In genomic region chr6:125789576-125790402, GRCh38 we compare ENCODE assay signal across 8 cellular contexts. TPM values are rescaled to one million over a fixed set of nuclear protein-coding genes. Genes with fewer than 3 reads are reported as not detected.
DNase-seq lines count a peak whose midpoint lies in the region; ATAC-seq and TF ChIP-seq lines count a peak whose summit lies in the region.

No MANE protein-coding gene starts in this region.

- no peak for TF ChIP-seq EP300 in ovary (IDR thresholded peaks at IDR 0.05)

- H3K27ac ChIP-seq in KOPT-K1 (ENCODE audit: low read depth, low read length, poor library complexity, severe bottlenecking) (peak overlapping the region; percentile 82), cardiac muscle cell (peak overlapping the region; percentile 84), ovary (peak overlapping the region; percentile 99)

- ATAC-seq in GM21619 (IDR thresholded peaks at IDR 0.05; ENCODE audit: unreplicated experiment), result peak; percentile 18
- ATAC-seq in activated naive CD4-positive, alpha-beta T cell treated with anti-CD3 and anti-CD28 coated beads, Interleukin-2, amount 50 U/mL, for 72 hours, result peak; percentile 29 to 33

- DNase-seq in DMS114 treated with DMSO at 0.1 percent for 48 hours (lab: John Stamatoyannopoulos, UW; ENCODE audit: unreplicated experiment) (peak; percentile 54), RKO (ENCODE audit: low spot score) (peak; percentile 64), cardiac muscle cell (ENCODE audit: low read depth in 1 of 2, low spot score in 1 of 2) (peak; percentile 14 to 76), ovary (peak; percentile 59 to 69 (median 68)), mesenteric fat pad (ENCODE audit: low spot score) (no peak)
- peak; percentile 54 to 70 for DNase-seq in activated naive CD4-positive, alpha-beta T cell treated with anti-CD3 and anti-CD28 coated beads, Interleukin-2, amount 50 U/mL, for 72 hours (ENCODE audit: low spot score in 2 of 2)

- H3K27me3 ChIP-seq in cardiac muscle cell (no peaks in the 10 kb centered on the region), ovary (no peaks in the 10 kb centered on the region)

- peaks cover 0 to 6% of the 10 kb centered on the region in 2 donors for H3K36me3 Mint-ChIP-seq in activated naive CD4-positive, alpha-beta T cell treated with anti-CD3 and anti-CD28 coated beads, Interleukin-2, amount 50 U/mL, for 72 hours

- H3K9me3 ChIP-seq in KOPT-K1 (ENCODE audit: insufficient read depth, low read length, poor library complexity, severe bottlenecking) (no peaks in the 10 kb centered on the region), cardiac muscle cell (ENCODE audit: low read depth) (no peaks in the 10 kb centered on the region), ovary (no peaks in the 10 kb centered on the region)

- intact Hi-C loops in ovary (cut with DNase I), result loop anchor here (2.0 to 5.0 kb wide), 2 partner anchors 167 to 168 kb away; partner anchors contain the start of gene HINT3 (in 4 of the 4)

- 15 to 20% (median 18%) methylated on average over 21 of the region's 21 CpGs for WGBS in ovary, 3 donors

- H3K4me1 ChIP-seq in cardiac muscle cell (ENCODE audit: low read depth) (peaks cover 8% of the 10 kb centered on the region), ovary (ENCODE audit: insufficient read depth) (peaks cover 6% of the 10 kb centered on the region)

- H3K36me3 ChIP-seq in KOPT-K1 (ENCODE audit: insufficient read depth, low read length) (no peaks in the 10 kb centered on the region), cardiac muscle cell (no peaks in the 10 kb centered on the region), ovary (no peaks in the 10 kb centered on the region)

- H3K4me3 ChIP-seq in cardiac muscle cell, result peak overlapping the region; percentile 56
- H3K4me3 ChIP-seq in ovary, result peak overlapping the region; percentile 75

- no peaks in the 10 kb centered on the region for H3K9me3 Mint-ChIP-seq in activated naive CD4-positive, alpha-beta T cell treated with anti-CD3 and anti-CD28 coated beads, Interleukin-2, amount 50 U/mL, for 72 hours

- TF ChIP-seq POLR2A in ovary (IDR thresholded peaks at IDR 0.05), result no peak

- peak overlapping the region; percentile 97 to 98 for H3K27ac Mint-ChIP-seq in activated naive CD4-positive, alpha-beta T cell treated with anti-CD3 and anti-CD28 coated beads, Interleukin-2, amount 50 U/mL, for 72 hours

- no peak for TF ChIP-seq CTCF in cardiac muscle cell (IDR thresholded peaks at IDR 0.05; ENCODE audit: low read depth, low read length)
- no peak for TF ChIP-seq CTCF in ovary (IDR thresholded peaks at IDR 0.05)

RNA-seq across cellular contexts. Expression of gene NCOA7, which starts 1.0 kb away (rescaled TPM):
- total RNA-seq in activated naive CD4-positive, alpha-beta T cell treated with anti-CD3 and anti-CD28 coated beads, Interleukin-2, amount 50 U/mL, for 72 hours, result 10 to 100 TPM; 50.8 to 58.8 TPM
- total RNA-seq in cardiac muscle cell (4.2 and 5.2 TPM in 2 replicates), ovary (10 to 100 TPM; 16.8 to 54.1 (median 34.9) TPM), mesenteric fat pad (87.4 TPM)
- polyA plus RNA-seq in cardiac muscle cell (5.3 and 5.8 TPM in 2 replicates), ovary (10 to 100 TPM; 10.9 to 30.0 TPM)

RNA-seq across cellular contexts. Expression of gene HEY2, which starts 40.4 kb away (rescaled TPM):
- total RNA-seq in activated naive CD4-positive, alpha-beta T cell treated with anti-CD3 and anti-CD28 coated beads, Interleukin-2, amount 50 U/mL, for 72 hours, result not detected
- total RNA-seq in cardiac muscle cell, result 38.1 and 73.8 TPM in 2 replicates
- 54.1 and 166 TPM in 2 replicates for polyA plus RNA-seq in cardiac muscle cell
- total RNA-seq in ovary, result 10 to 100 TPM in 2 of 7 donors, 1 to 10 TPM in 5; 3.0 to 19.9 (median 5.5) TPM
- polyA plus RNA-seq in ovary, result 10 to 100 TPM in 1 of 2 donors, 1 to 10 TPM in 1; 9.9 to 12.7 TPM
- total RNA-seq in mesenteric fat pad, result 1.3 TPM
